Comparison of ENCODE assay signal across 8 cellular contexts in genomic region chr7:43985904-43986864, GRCh38. TPM values are rescaled to one million over a fixed set of nuclear protein-coding genes. Genes with fewer than 3 reads are reported as not detected.
A peak's percentile ranks its signal among the peaks of the same experiment; 100 is the strongest.
DNase-seq lines count a peak whose midpoint lies in the region; ATAC-seq, FAIRE-seq and TF ChIP-seq lines count a peak whose summit lies in the region.
"Not testable (repeated sequence)": the region's sequence is repeated elsewhere in the genome, so short reads cannot be mapped to it uniquely, and the experiment has no call there.

No MANE protein-coding gene starts in this region.

- H3K27me3 ChIP-seq in KMS-11 (ENCODE audit: insufficient read depth, low read depth), result not testable (repeated sequence)

- peak overlapping the region; percentile 54 for H3K27ac Mint-ChIP-seq in activated naive CD8-positive, alpha-beta T cell treated with anti-CD3 and anti-CD28 coated beads, Interleukin-2, amount 10 ng/mL, durations not matched to agents 7 days and 5 days

- H2AFZ ChIP-seq in KMS-11 (ENCODE audit: low read depth), result peak overlapping the region; percentile 34; the same call in 1 of the 2 replicates

- H3K27ac ChIP-seq in KMS-11, result not testable (repeated sequence)

- H3K4me1 ChIP-seq in KMS-11 (ENCODE audit: low read depth, poor library complexity, severe bottlenecking), result not testable (repeated sequence)

- not testable (repeated sequence) for H3K36me3 Mint-ChIP-seq in activated naive CD8-positive, alpha-beta T cell treated with anti-CD3 and anti-CD28 coated beads, Interleukin-2, amount 10 ng/mL, durations not matched to agents 7 days and 5 days

- H3K4me2 ChIP-seq in KMS-11, result not testable (repeated sequence)

- H3K36me3 ChIP-seq in KMS-11 (ENCODE audit: insufficient read depth), result not testable (repeated sequence)

- H3K4me3 Mint-ChIP-seq in activated naive CD8-positive, alpha-beta T cell treated with anti-CD3 and anti-CD28 coated beads, Interleukin-2, amount 10 ng/mL, durations not matched to agents 7 days and 5 days, result peak overlapping the region; percentile 50

- H3K9me3 Mint-ChIP-seq in activated naive CD8-positive, alpha-beta T cell treated with anti-CD3 and anti-CD28 coated beads, Interleukin-2, amount 10 ng/mL, durations not matched to agents 7 days and 5 days, result not testable (repeated sequence)

- H3K4me1 Mint-ChIP-seq in activated naive CD8-positive, alpha-beta T cell treated with anti-CD3 and anti-CD28 coated beads, Interleukin-2, amount 10 ng/mL, durations not matched to agents 7 days and 5 days, result not testable (repeated sequence)

- in situ Hi-C loops in G401 (cut with HindIII; ENCODE audit: low sequenced_read_pairs), result not testable (repeated sequence)

- H3K4me3 ChIP-seq in KMS-11 (IDR thresholded peaks at IDR 0.05; ENCODE audit: insufficient read depth, low read depth, low read length), result not testable (repeated sequence)

- not testable (repeated sequence) for H3K79me2 ChIP-seq in KMS-11 (ENCODE audit: insufficient read depth, low read depth)

- not testable (repeated sequence) for H3K9ac ChIP-seq in KMS-11

- FAIRE-seq in H54 (lab: Jason Lieb, UNC), result not testable (repeated sequence)

- ATAC-seq in activated naive CD8-positive, alpha-beta T cell treated with anti-CD3 and anti-CD28 coated beads, Interleukin-2, amount 10 ng/mL, durations not matched to agents 7 days and 5 days (ENCODE audit: low read depth), result peak; percentile 84

- TF ChIP-seq POLR2A in H54 (IDR thresholded peaks at IDR 0.05; ENCODE audit: low read depth, low read length), result not testable (repeated sequence)

- peak; percentile 61 for TF ChIP-seq CTCF in KMS-11 (conservative IDR thresholded peaks at IDR 0.05; ENCODE audit: low read depth, low read length)

- H4K20me1 ChIP-seq in KMS-11 (ENCODE audit: insufficient read depth), result not testable (repeated sequence)

- DNase-seq in G401 (ENCODE audit: low spot score) (peak; percentile 63), H54 (ENCODE audit: insufficient read length, low spot score) (peak; percentile 80), T1000 (lab: John Stamatoyannopoulos, UW) (peak; percentile 83), glomerular endothelial cell (ENCODE audit: extremely low read depth, low read depth, low spot score) (peak; percentile 5), nucleus accumbens (lab: John Stamatoyannopoulos, UW) (peak in 35 of 56 donors; percentile 2 to 74 (median 28))
- DNase-seq in activated naive CD8-positive, alpha-beta T cell treated with anti-CD3 and anti-CD28 coated beads, Interleukin-2, amount 10 ng/mL, durations not matched to agents 7 days and 5 days, result peak; percentile 93
- DNase-seq in stimulated activated naive CD4-positive, alpha-beta T cell (lab: John Stamatoyannopoulos, UW), result peak in 5 of 6 experiments; percentile 37 to 87 (median 75)

- POLR2A ChIA-PET in activated naive CD8-positive, alpha-beta T cell treated with anti-CD3 and anti-CD28 coated beads, Interleukin-2, amount 10 ng/mL, durations not matched to agents 7 days and 5 days (lab: Charles Lee), result not testable (repeated sequence)

- not testable (repeated sequence) for H3K27me3 Mint-ChIP-seq in activated naive CD8-positive, alpha-beta T cell treated with anti-CD3 and anti-CD28 coated beads, Interleukin-2, amount 10 ng/mL, durations not matched to agents 7 days and 5 days

RNA-seq across cellular contexts. Expression of gene SPDYE1, which starts 11.5 kb away (rescaled TPM):
- not detected in 2 replicates for total RNA-seq in G401 (2014; rRNA removed; shearing (Covaris generic))
- total RNA-seq in activated naive CD8-positive, alpha-beta T cell treated with anti-CD3 and anti-CD28 coated beads, Interleukin-2, amount 10 ng/mL, durations not matched to agents 7 days and 5 days, result under 1 TPM in 1 of 2 experiments, not detected in 1; 0.11 TPM
- total RNA-seq in glomerular endothelial cell, result not detected in 2 replicates

RNA-seq across cellular contexts. Expression of gene DBNL, which starts 58.3 kb away (rescaled TPM):
- 101 and 119 TPM in 2 replicates for total RNA-seq in G401 (2014; rRNA removed; shearing (Covaris generic))
- 100 to 1,000 TPM; 152 to 157 TPM for total RNA-seq in activated naive CD8-positive, alpha-beta T cell treated with anti-CD3 and anti-CD28 coated beads, Interleukin-2, amount 10 ng/mL, durations not matched to agents 7 days and 5 days
- total RNA-seq in glomerular endothelial cell, result 140 and 182 TPM in 2 replicates

RNA-seq across cellular contexts. Expression of gene UBE2D4, which starts 59.9 kb away (rescaled TPM):
- total RNA-seq in G401 (2014; rRNA removed; shearing (Covaris generic)), result 7.0 and 14.7 TPM in 2 replicates
- total RNA-seq in activated naive CD8-positive, alpha-beta T cell treated with anti-CD3 and anti-CD28 coated beads, Interleukin-2, amount 10 ng/mL, durations not matched to agents 7 days and 5 days, result 1 to 10 TPM; 6.2 to 7.5 TPM
- total RNA-seq in glomerular endothelial cell, result 11.6 and 21.4 TPM in 2 replicates

Comparison
In these comparisons a context has a peak if more than half of its experiments do, and no peak if none do; other contexts are left out.
1. DNase-seq: peak in every context shown above with its lines; median percentile 93 in activated naive CD8-positive, alpha-beta T cell treated with anti-CD3 and anti-CD28 coated beads, Interleukin-2, amount 10 ng/mL, durations not matched to agents 7 days and 5 days; 83 in T1000; 80 in H54; 75 in stimulated activated naive CD4-positive, alpha-beta T cell; 63 in G401; 28 in nucleus accumbens; 5 in glomerular endothelial cell.